Comparison of ENCODE assay signal across 1 cellular context in genomic region chr2:68925298-68925885, GRCh38.
TF ChIP-seq lines count a peak whose summit lies in the region.

No MANE protein-coding gene starts in this region.

TF ChIP-seq in HepG2, 621 proteins besides CTCF, POLR2A, EP300 and RAD21 (continued from another document and continues in another):
- TF ChIP-seq ATF4 (CRISPR knock-in tag; IDR thresholded peaks at IDR 0.05): no peak
- TF ChIP-seq ARID5B (CRISPR knock-in tag; IDR thresholded peaks at IDR 0.05): 0 out of 2 replicates have a peak, but pooled peaks have one; percentile 13
- no peak for TF ChIP-seq BRD4 (CRISPR knock-in tag; IDR thresholded peaks at IDR 0.05)
- TF ChIP-seq ZNF790 (CRISPR knock-in tag; IDR thresholded peaks at IDR 0.05; ENCODE audit: borderline replicate concordance): no peak
- TF ChIP-seq RORA (CRISPR knock-in tag; IDR thresholded peaks at IDR 0.05): no peak
- TF ChIP-seq IRF9 (CRISPR knock-in tag; IDR thresholded peaks at IDR 0.05; ENCODE audit: borderline replicate concordance): no peak
- peak; percentile 90 for TF ChIP-seq SMC3 (IDR thresholded peaks at IDR 0.05; ENCODE audit: low read length)
- no peak for TF ChIP-seq ZBTB49 (CRISPR knock-in tag; IDR thresholded peaks at IDR 0.05; ENCODE audit: borderline replicate concordance)
- TF ChIP-seq MAFF (IDR thresholded peaks at IDR 0.05; ENCODE audit: low read depth, low read length): peak; percentile 46
- no peak for TF ChIP-seq NR2C2 (CRISPR knock-in tag; IDR thresholded peaks at IDR 0.05; ENCODE audit: borderline replicate concordance)
- no peak for TF ChIP-seq DDIT3 (CRISPR knock-in tag; IDR thresholded peaks at IDR 0.05)
- no peak for TF ChIP-seq NR1H2 (CRISPR knock-in tag; IDR thresholded peaks at IDR 0.05; ENCODE audit: borderline replicate concordance, low read depth)
- TF ChIP-seq SAP130 (CRISPR knock-in tag; IDR thresholded peaks at IDR 0.05; ENCODE audit: low read depth): no peak
- no peak for TF ChIP-seq ZNF639 (CRISPR knock-in tag; conservative IDR thresholded peaks at IDR 0.05)
- TF ChIP-seq SMAD9 (CRISPR knock-in tag; IDR thresholded peaks at IDR 0.05): no peak
- no peak for TF ChIP-seq GATAD1 (CRISPR knock-in tag; IDR thresholded peaks at IDR 0.05)
- TF ChIP-seq ZNF598 (CRISPR knock-in tag; IDR thresholded peaks at IDR 0.05; ENCODE audit: borderline replicate concordance): no peak
- peak; percentile 89 for TF ChIP-seq STAG1 (CRISPR knock-in tag; IDR thresholded peaks at IDR 0.05)
- no peak for TF ChIP-seq KMT2A (CRISPR knock-in tag; IDR thresholded peaks at IDR 0.05)
- no peak for TF ChIP-seq ZNF552 (CRISPR knock-in tag; IDR thresholded peaks at IDR 0.05; ENCODE audit: borderline replicate concordance)
- no peak for TF ChIP-seq TERF1 (CRISPR knock-in tag; IDR thresholded peaks at IDR 0.05)
- no peak for TF ChIP-seq ZFAT (CRISPR knock-in tag; conservative IDR thresholded peaks at IDR 0.05)
- no peak for TF ChIP-seq ZNF503 (CRISPR knock-in tag; IDR thresholded peaks at IDR 0.05)
- no peak for TF ChIP-seq ZKSCAN5 (CRISPR knock-in tag; IDR thresholded peaks at IDR 0.05)
- no peak for TF ChIP-seq ZFP1 (CRISPR knock-in tag; IDR thresholded peaks at IDR 0.05)
- no peak for TF ChIP-seq NFIC (IDR thresholded peaks at IDR 0.05; ENCODE audit: low read length)
- TF ChIP-seq LRRFIP1 (CRISPR knock-in tag; conservative IDR thresholded peaks at IDR 0.05): no peak
- no peak for TF ChIP-seq PRMT3 (CRISPR knock-in tag; IDR thresholded peaks at IDR 0.05; ENCODE audit: borderline replicate concordance, low read depth)
- peak; percentile 50 to 52 for TF ChIP-seq MAFK (conservative IDR thresholded peaks at IDR 0.05 in 1 of 2, IDR thresholded peaks at IDR 0.05 in 1 of 2; ENCODE audit: low read length in 2 of 2)
- no peak for TF ChIP-seq NCOA5 (CRISPR knock-in tag; IDR thresholded peaks at IDR 0.05)
- no peak for TF ChIP-seq MEIS1 (CRISPR knock-in tag; IDR thresholded peaks at IDR 0.05; ENCODE audit: borderline replicate concordance)
- no peak for TF ChIP-seq ZMYM4 (CRISPR knock-in tag; IDR thresholded peaks at IDR 0.05)
- TF ChIP-seq MTF2 (CRISPR knock-in tag; IDR thresholded peaks at IDR 0.05; ENCODE audit: borderline replicate concordance): peak; percentile 60; the same call in 1 of the 2 replicates
- no peak for TF ChIP-seq ZMAT5 (CRISPR knock-in tag; IDR thresholded peaks at IDR 0.05; ENCODE audit: borderline replicate concordance, low read depth)
- no peak for TF ChIP-seq HNRNPL (IDR thresholded peaks at IDR 0.05; ENCODE audit: low read depth, low read length)
- TF ChIP-seq XRCC5 (optimal IDR thresholded peaks at IDR 0.05; ENCODE audit: low read length): peak; percentile 73
- TF ChIP-seq FUBP1 (CRISPR knock-in tag; IDR thresholded peaks at IDR 0.05; ENCODE audit: borderline replicate concordance): no peak
- TF ChIP-seq ZNF382 (CRISPR knock-in tag; IDR thresholded peaks at IDR 0.05; ENCODE audit: borderline replicate concordance): no peak
- TF ChIP-seq CHD4 (IDR thresholded peaks at IDR 0.05; ENCODE audit: borderline replicate concordance, low read length): no peak
- TF ChIP-seq SNAPC2 (CRISPR knock-in tag; IDR thresholded peaks at IDR 0.05): no peak
- no peak for TF ChIP-seq ZNF280B (CRISPR knock-in tag; IDR thresholded peaks at IDR 0.05; ENCODE audit: borderline replicate concordance)
- no peak for TF ChIP-seq ZNF879 (CRISPR knock-in tag; IDR thresholded peaks at IDR 0.05)
